ENCODE assay signal across 10 cellular contexts in the genomic region with DNA sequence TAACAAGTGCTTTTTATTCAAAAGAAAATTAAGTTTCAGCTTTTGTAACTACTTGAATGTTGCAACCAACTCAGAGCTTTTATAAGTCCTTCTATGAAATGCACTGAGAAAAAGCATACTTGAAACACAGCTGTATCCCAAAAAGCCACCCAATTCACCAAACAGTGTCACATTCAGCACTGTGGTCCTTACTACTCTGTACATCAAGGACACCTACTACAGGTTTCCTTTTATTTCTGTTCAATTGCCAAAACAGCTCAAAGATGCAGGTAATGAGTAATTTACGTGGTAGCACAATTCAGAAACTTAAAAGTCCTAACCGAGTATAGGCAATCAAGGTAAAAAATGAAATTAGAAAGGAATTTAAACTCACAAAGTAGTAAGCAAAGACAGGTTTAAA. TPM values are rescaled to one million over a fixed set of nuclear protein-coding genes. Genes with fewer than 3 reads are reported as not detected.
DNase-seq lines count a peak whose midpoint lies in the region; ATAC-seq and TF ChIP-seq lines count a peak whose summit lies in the region.
"Had no signal": no experiment of that assay in that cellular context is flagged by ENCODE, and none has a peak within 500 bp of the region (broad histone marks: within the 10 kb centered on the region; RNA-seq: fewer than 3 reads in every experiment).

No MANE protein-coding gene starts in this region.

- peaks cover 6% of the 10 kb centered on the region for H3K36me3 Mint-ChIP-seq in T-cell

- H3K9me3 ChIP-seq in gastrocnemius medialis: no peaks in the 10 kb centered on the region

- DNase-seq in GM12864 (ENCODE audit: low read depth) (no peak), T-cell (no peak), fibroblast of villous mesenchyme (ENCODE audit: low read depth) (no peak), gastrocnemius medialis (no peak), foreskin melanocyte (no peak), epidermal melanocyte (ENCODE audit: insufficient read length, low spot score) (no peak), NCI-H187 treated with DMSO at 0.1 percent for 48 hours (lab: John Stamatoyannopoulos, UW) (no peak)
- DNase-seq: erythroblast, NCI-H446 treated with DMSO at 0.1 percent for 48 hours had no signal

- intact Hi-C loops in gastrocnemius medialis (cut with DNase I; ENCODE audit: low total_unique reads): no loop called here

- no peaks in the 10 kb centered on the region for H3K27me3 ChIP-seq in gastrocnemius medialis

- H3K27ac Mint-ChIP-seq in T-cell: peak overlapping the region; percentile 23 to 82

- H3K27me3 Mint-ChIP-seq in T-cell: no peaks in the 10 kb centered on the region

- peak overlapping the region; percentile 91 to 97 (median 94) for H3K27ac ChIP-seq in gastrocnemius medialis

- in situ Hi-C loops in gastrocnemius medialis (cut with MboI; ENCODE audit: low sequenced_read_pairs in 4 of 4): no loop called here

- POLR2A ChIA-PET in T-cell (lab: Charles Lee): no interaction called here

- peaks cover 33 to 36% of the 10 kb centered on the region in 2 donors for H3K4me1 ChIP-seq in gastrocnemius medialis

- H3K4me3 ChIP-seq in GM12864 (ENCODE audit: low read depth, low read length): peak overlapping the region; percentile 98; the same call in 1 of the 2 replicates
- H3K4me3 ChIP-seq in fibroblast of villous mesenchyme (ENCODE audit: low read depth, low read length): peak overlapping the region; percentile 95
- H3K4me3 ChIP-seq in gastrocnemius medialis: peak overlapping the region; percentile 65 to 99 (median 94)

- no peaks in the 10 kb centered on the region for H3K9me3 Mint-ChIP-seq in T-cell

- H3K36me3 ChIP-seq in gastrocnemius medialis: peaks cover 0 to 5% of the 10 kb centered on the region in 2 donors

- CTCF ChIA-PET in T-cell (lab: Charles Lee): interaction anchor here in 1 of 2 donors (0.6 to 1.0 kb wide), 3 partner anchors 8 to 477 kb away, joined by 3 read pairs; no protein-coding TSS in a partner anchor

- H3K4me3 Mint-ChIP-seq in T-cell: peak overlapping the region; percentile 2 to 87 (median 83)

- TF ChIP-seq POLR2A in gastrocnemius medialis (IDR thresholded peaks at IDR 0.05): no peak

- H3K4me1 Mint-ChIP-seq in T-cell: peaks cover 22 to 29% (median 24%) of the 10 kb centered on the region in 3 donors

- TF ChIP-seq CTCF in GM12864 (IDR thresholded peaks at IDR 0.05; ENCODE audit: low read depth, low read length, missing control alignments) (no peak), fibroblast of villous mesenchyme (IDR thresholded peaks at IDR 0.05; ENCODE audit: insufficient read depth, low read depth, low read length) (no peak), gastrocnemius medialis (IDR thresholded peaks at IDR 0.05 in 4 of 5, conservative IDR thresholded peaks at IDR 0.05 in 1 of 5) (no peak)

- ATAC-seq in T-cell (replicated peaks in 1 of 4): no peak
- no peak for ATAC-seq in gastrocnemius medialis
- no peak for ATAC-seq in HG02852 (IDR thresholded peaks at IDR 0.05; ENCODE audit: unreplicated experiment)

RNA-seq across cellular contexts. Expression of a gene that starts 2.5 kb away (rescaled TPM):
- total RNA-seq in T-cell (10 to 100 TPM; 16.8 to 34.1 (median 20.8) TPM), fibroblast of villous mesenchyme (51.5 and 66.5 TPM in 2 replicates), gastrocnemius medialis (10 to 100 TPM; 42.1 to 63.2 (median 43.5) TPM)
